Comparison of ENCODE assay signal across 12 cellular contexts in the genomic region with DNA sequence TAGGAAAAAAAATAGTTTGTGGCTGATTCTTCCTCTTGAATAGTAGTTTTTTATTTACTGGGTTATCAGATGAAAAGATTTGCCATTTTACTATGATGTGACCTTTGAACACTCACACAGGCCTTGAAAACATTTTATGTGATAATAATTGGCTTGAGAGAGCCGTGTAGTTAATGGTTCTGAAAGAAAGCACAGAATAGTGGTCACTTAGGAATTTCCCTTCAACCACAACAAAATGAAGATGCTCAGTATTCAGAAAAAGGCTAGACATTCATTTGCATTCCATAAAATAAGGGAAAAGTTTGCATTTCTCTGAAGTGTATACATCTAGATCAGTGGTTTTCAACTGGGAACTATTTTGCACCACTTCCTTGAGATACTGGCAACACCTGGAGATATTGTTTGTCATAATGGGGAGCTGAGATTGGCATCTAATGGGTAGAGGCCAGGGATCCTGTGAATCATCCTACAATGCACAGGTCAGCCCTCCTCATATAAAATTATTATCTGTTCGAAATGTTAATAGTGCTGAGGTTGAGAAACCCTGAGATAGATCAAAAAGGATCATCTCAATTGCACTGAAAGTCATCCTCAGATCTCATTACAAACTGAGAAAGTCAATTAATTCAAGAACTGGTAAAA.
A peak's percentile ranks its signal among the peaks of the same experiment; 100 is the strongest.
DNase-seq lines count a peak whose midpoint lies in the region; ATAC-seq and TF ChIP-seq lines count a peak whose summit lies in the region.
"Had no signal": no experiment of that assay in that cellular context is flagged by ENCODE, and none has a peak within 500 bp of the region (broad histone marks: within the 10 kb centered on the region; RNA-seq: fewer than 3 reads in every experiment).

No MANE protein-coding gene starts in this region.

- H3K27ac Mint-ChIP-seq in type B pancreatic cell = no peak overlapping the region

- H3K36me3 Mint-ChIP-seq in type B pancreatic cell = no peaks in the 10 kb centered on the region

- peak; percentile 92 for ATAC-seq in GM18508 (IDR thresholded peaks at IDR 0.05; ENCODE audit: insufficient read depth, unreplicated experiment)
- ATAC-seq in GM19467 (IDR thresholded peaks at IDR 0.05; ENCODE audit: unreplicated experiment) = peak; percentile 86
- ATAC-seq in HG02870 (IDR thresholded peaks at IDR 0.05; ENCODE audit: unreplicated experiment) = peak; percentile 88
- ATAC-seq in HG03460 (IDR thresholded peaks at IDR 0.05; ENCODE audit: unreplicated experiment) = peak; percentile 90

- TF ChIP-seq CTCF in type B pancreatic cell (conservative IDR thresholded peaks at IDR 0.05) = no peak

- no peaks in the 10 kb centered on the region for H3K27me3 Mint-ChIP-seq in type B pancreatic cell

- no peaks in the 10 kb centered on the region for H3K9me3 Mint-ChIP-seq in type B pancreatic cell

- no peaks in the 10 kb centered on the region for H3K4me1 Mint-ChIP-seq in type B pancreatic cell (ENCODE audit: unreplicated experiment)

- no peak overlapping the region for H3K27ac ChIP-seq in substantia nigra (ENCODE audit: low read depth, low read length, poor library complexity, severe bottlenecking)
- H3K27ac ChIP-seq: parathyroid adenoma had no signal

- no peak for DNase-seq in stimulated activated CD4-positive, alpha-beta T cell treated with anti-CD3 and anti-CD28 coated beads, Interleukin-2, amount 100 ng/mL, for 24 hours
- DNase-seq in KG1 (lab: John Stamatoyannopoulos, UW) (no peak), type B pancreatic cell (ENCODE audit: extremely low spot score, unreplicated experiment) (no peak), substantia nigra (lab: John Stamatoyannopoulos, UW) (no peak)
- DNase-seq: activated T-cell treated with anti-CD3 and anti-CD28 coated beads, Interleukin-2, amount 50 U/mL, for 48 hours; H7; NCI-H187 treated with DMSO at 0.1 percent for 48 hours had no signal

- H3K4me3 Mint-ChIP-seq in type B pancreatic cell = no peak overlapping the region
